In genomic region chr2:54079331-54079730, GRCh38 we compare ENCODE assay signal across 24 cellular contexts.
A peak's percentile ranks its signal among the peaks of the same experiment; 100 is the strongest.
DNase-seq lines count a peak whose midpoint lies in the region; ATAC-seq lines count a peak whose summit lies in the region.
"Had no signal": no experiment of that assay in that cellular context is flagged by ENCODE, and none has a peak within 500 bp of the region (broad histone marks: within the 10 kb centered on the region; RNA-seq: fewer than 3 reads in every experiment).

No MANE protein-coding gene starts in this region.

- ATAC-seq in HG02759 (IDR thresholded peaks at IDR 0.05; ENCODE audit: unreplicated experiment), result no peak
- ATAC-seq: HCT116, Panc1, SK-N-SH treated with all-trans-retinoic acid at 6 μM for 48 hours had no signal

- peak overlapping the region; percentile 26 for H3K27ac ChIP-seq in angular gyrus (ENCODE audit: low read depth, low read length)
- peak overlapping the region; percentile 76 for H3K27ac ChIP-seq in substantia nigra (ENCODE audit: low read depth, low read length, poor library complexity, severe bottlenecking)
- H3K27ac ChIP-seq: C4-2B had no signal

- DNase-seq in DMS53 (lab: John Stamatoyannopoulos, UW) (peak; percentile 35), DMS53 treated with DMSO at 0.1 percent for 48 hours (lab: John Stamatoyannopoulos, UW; ENCODE audit: unreplicated experiment) (no peak), hippocampal formation (lab: John Stamatoyannopoulos, UW) (peak; percentile 19 to 76), substantia nigra (lab: John Stamatoyannopoulos, UW) (peak in 9 of 49 donors; percentile 7 to 56 (median 15)), NCI-H1092 treated with DMSO at 0.1 percent for 48 hours (lab: John Stamatoyannopoulos, UW) (no peak)
- no peak for DNase-seq in stimulated activated CD4-positive, alpha-beta T cell treated with anti-CD3 and anti-CD28 coated beads, Interleukin-15, amount 100 ng/mL, for 24 hours
- DNase-seq: 8988T; AML-193; Calu3; CD8-positive, alpha-beta memory T cell; DMS79; Karpas-422; MV-4-11; NCI-H1694; NCI-H2081; NCI-H226; NCI-H524 treated with DMSO at 0.1 percent for 48 hours; NCI-H82 had no signal

Comparison
In these comparisons a context has a peak if more than half of its experiments do, and no peak if none do; other contexts are left out.
1. DNase-seq: peak in DMS53 (single experiment) and hippocampal formation (2 of 2); none in DMS53 treated with DMSO at 0.1 percent for 48 hours (single experiment), stimulated activated CD4-positive, alpha-beta T cell treated with anti-CD3 and anti-CD28 coated beads, Interleukin-15, amount 100 ng/mL, for 24 hours (single experiment) and NCI-H1092 treated with DMSO at 0.1 percent for 48 hours (single experiment).